ENCODE assay signal across 15 cellular contexts in the genomic region with DNA sequence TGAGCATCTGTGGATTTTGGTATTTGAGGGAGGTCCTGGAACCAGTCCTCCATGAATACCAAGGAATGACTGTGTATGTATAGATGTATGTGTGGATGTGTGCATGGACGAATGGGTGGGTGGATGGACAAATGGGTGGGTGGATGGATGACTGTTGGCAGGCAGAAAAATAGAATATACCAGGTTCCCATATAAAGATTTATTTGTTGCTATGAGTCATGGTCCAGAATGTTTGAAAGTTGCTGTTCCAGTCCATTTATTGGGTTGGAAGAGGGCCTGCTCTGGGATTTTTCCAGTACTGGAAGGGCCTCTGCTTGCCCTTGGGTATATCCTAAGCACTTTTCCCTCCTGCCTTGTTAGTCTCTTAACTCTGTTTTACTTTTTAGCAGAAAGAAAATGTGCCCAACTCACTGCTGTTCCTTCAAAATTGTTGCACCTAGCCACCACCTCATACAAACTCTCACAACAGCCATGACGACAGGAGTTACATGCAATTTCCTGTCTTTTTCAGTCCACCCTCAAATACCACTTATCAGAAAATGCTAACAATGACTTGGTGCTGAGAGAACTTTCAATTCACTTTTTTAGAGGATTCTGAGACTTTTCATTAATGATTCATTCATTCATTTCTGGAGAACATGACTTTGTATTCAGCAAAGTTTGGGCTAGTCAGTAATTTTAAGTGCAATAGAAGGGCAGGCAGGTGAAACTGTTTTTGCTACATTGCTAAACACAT.
DNase-seq lines count a peak whose midpoint lies in the region; ATAC-seq and TF ChIP-seq lines count a peak whose summit lies in the region.
"Had no signal": no experiment of that assay in that cellular context is flagged by ENCODE, and none has a peak within 500 bp of the region (broad histone marks: within the 10 kb centered on the region; RNA-seq: fewer than 3 reads in every experiment).

No MANE protein-coding gene starts in this region.

- peak; percentile 47 for ATAC-seq in GM19438 (IDR thresholded peaks at IDR 0.05; ENCODE audit: low read depth, unreplicated experiment)
- ATAC-seq in naive thymus-derived CD4-positive, alpha-beta T cell = peak; percentile 51
- no peak for ATAC-seq in HG02642 (IDR thresholded peaks at IDR 0.05; ENCODE audit: poor library complexity, unreplicated experiment)
- ATAC-seq in HG02885 (IDR thresholded peaks at IDR 0.05; ENCODE audit: poor library complexity, unreplicated experiment) = no peak
- ATAC-seq: body of pancreas, K562, left ventricle myocardium superior, sciatic nerve had no signal

- peaks cover 8 to 37% (median 19%) of the 10 kb centered on the region in 7 donors for H3K4me1 Mint-ChIP-seq in naive thymus-derived CD4-positive, alpha-beta T cell

- no peaks in the 10 kb centered on the region for H3K9me3 ChIP-seq in naive thymus-derived CD4-positive, alpha-beta T cell (ENCODE audit: control insufficient read depth in 2 of 3, low read length in 3 of 3)
- H3K9me3 ChIP-seq in breast epithelium = no peaks in the 10 kb centered on the region
- H3K9me3 ChIP-seq: body of pancreas had no signal

- peaks cover 0 to 14% (median 3%) of the 10 kb centered on the region in 11 donors for H3K9me3 Mint-ChIP-seq in naive thymus-derived CD4-positive, alpha-beta T cell

- no peaks in the 10 kb centered on the region for H3K36me3 ChIP-seq in naive thymus-derived CD4-positive, alpha-beta T cell (ENCODE audit: control insufficient read depth in 2 of 3, insufficient read depth in 3 of 3, low read length in 3 of 3)
- H3K36me3 ChIP-seq in breast epithelium = no peaks in the 10 kb centered on the region

- POLR2A ChIA-PET in naive thymus-derived CD4-positive, alpha-beta T cell (lab: Charles Lee) = no interaction called here

- H3K27me3 ChIP-seq in naive thymus-derived CD4-positive, alpha-beta T cell (ENCODE audit: control insufficient read depth in 2 of 2, insufficient read depth in 2 of 2, low read length in 2 of 2) = no peaks in the 10 kb centered on the region
- no peaks in the 10 kb centered on the region for H3K27me3 ChIP-seq in breast epithelium
- H3K27me3 ChIP-seq: body of pancreas had no signal

- H3K36me3 Mint-ChIP-seq in naive thymus-derived CD4-positive, alpha-beta T cell = peaks cover 0 to 7% (median 4%) of the 10 kb centered on the region in 5 donors

- H3K4me3 Mint-ChIP-seq in naive thymus-derived CD4-positive, alpha-beta T cell = no peak overlapping the region

- H3K27ac ChIP-seq in naive thymus-derived CD4-positive, alpha-beta T cell (ENCODE audit: low read depth, low read length) = no peak overlapping the region
- no peak overlapping the region for H3K27ac ChIP-seq in breast epithelium

- CTCF ChIA-PET in naive thymus-derived CD4-positive, alpha-beta T cell (lab: Charles Lee) = no interaction called here

- intact Hi-C loops in naive thymus-derived CD4-positive, alpha-beta T cell (cut with micrococcal nuclease) = no loop called here
- intact Hi-C loops in breast epithelium (cut with DNase I; ENCODE audit: low total_unique reads) = no loop called here

- peaks cover 0 to 4% (median 0%) of the 10 kb centered on the region in 5 donors for H3K27me3 Mint-ChIP-seq in naive thymus-derived CD4-positive, alpha-beta T cell

- TF ChIP-seq POLR2A in NB4 (IDR thresholded peaks at IDR 0.05; ENCODE audit: extremely low read depth, insufficient read length) (no peak), breast epithelium (IDR thresholded peaks at IDR 0.05) (no peak)

- H3K27ac Mint-ChIP-seq in naive thymus-derived CD4-positive, alpha-beta T cell = peak overlapping the region in 2 of 9 donors; percentile 33 to 34

- peak; percentile 38 for DNase-seq in COLO829 (ENCODE audit: low spot score)
- peak; percentile 61 for DNase-seq in NB4 (ENCODE audit: low read depth)
- DNase-seq in naive thymus-derived CD4-positive, alpha-beta T cell = peak in 1 of 9 donors; percentile 23
- no peak for DNase-seq in GM03348 (ENCODE audit: low spot score)
- no peak for DNase-seq in breast epithelium (ENCODE audit: low spot score in 2 of 2)
- DNase-seq: body of pancreas, COR-L47, foreskin melanocyte, left ventricle myocardium superior, NCI-H446 treated with DMSO at 0.1 percent for 48 hours had no signal

- H3K4me1 ChIP-seq in naive thymus-derived CD4-positive, alpha-beta T cell (ENCODE audit: control insufficient read depth in 2 of 2, insufficient read depth in 2 of 2, low read length in 2 of 2) = peaks cover 0 to 4% of the 10 kb centered on the region in 2 donors
- peaks cover 0 to 10% of the 10 kb centered on the region in 2 donors for H3K4me1 ChIP-seq in breast epithelium

- H3K4me3 ChIP-seq in NB4 (ENCODE audit: low read depth, low read length) (no peak overlapping the region), breast epithelium (no peak overlapping the region)
- H3K4me3 ChIP-seq in naive thymus-derived CD4-positive, alpha-beta T cell (ENCODE audit: low read length) = no peak overlapping the region
- H3K4me3 ChIP-seq: body of pancreas, K562 had no signal

- TF ChIP-seq CTCF in NB4 (IDR thresholded peaks at IDR 0.05; ENCODE audit: low read depth, low read length) (no peak), breast epithelium (IDR thresholded peaks at IDR 0.05) (no peak)

Comparison
In these comparisons a context has a peak if more than half of its experiments do, and no peak if none do; other contexts are left out.
1. DNase-seq: peak in COLO829 (single experiment) and NB4 (single experiment); none in GM03348 (single experiment) and breast epithelium (0 of 2).
2. ATAC-seq: peak in GM19438 (single experiment) and naive thymus-derived CD4-positive, alpha-beta T cell (single experiment); none in HG02642 (single experiment) and HG02885 (single experiment).